In genomic region chr20:58472273-58473018, GRCh38 we compare ENCODE assay signal across 20 cellular contexts. TPM values are rescaled to one million over a fixed set of nuclear protein-coding genes. Genes with fewer than 3 reads are reported as not detected.
"Had no signal": no experiment of that assay in that cellular context is flagged by ENCODE, and none has a peak within 500 bp of the region (broad histone marks: within the 10 kb centered on the region; RNA-seq: fewer than 3 reads in every experiment).

No MANE protein-coding gene starts in this region.

- H3K9me3 ChIP-seq: adrenal gland had no signal

- H3K27ac ChIP-seq: VCaP had no signal

- DNase-seq: activated CD4-positive, CD25-positive, alpha-beta regulatory T cell; activated CD8-positive, alpha-beta memory T cell treated with anti-CD3 and anti-CD28 coated beads, Interleukin-2, amount 50 U/mL, for 4 hours; activated CD8-positive, alpha-beta T cell treated with anti-CD3 and anti-CD28 coated beads for 36 hours; activated naive CD4-positive, alpha-beta T cell treated with anti-CD3 and anti-CD28 coated beads, Interleukin-2, amount 50 U/mL, for 16 hours; activated naive CD8-positive, alpha-beta T cell treated with anti-CD3 and anti-CD28 coated beads, Interleukin-2, amount 10 ng/mL, durations not matched to agents 7 days and 5 days; anterior cingulate cortex; Kasumi-1; NCI-H1105 treated with DMSO at 0.1 percent for 48 hours; NCI-H1436 treated with DMSO at 0.1 percent for 48 hours; NCI-H187; NCI-H2081; NCI-H510A treated with DMSO at 0.1 percent for 48 hours; NCI-H69; PC-3; SIG-M5; T-helper 1 cell had no signal

- H3K36me3 ChIP-seq: adrenal gland had no signal

- H3K27me3 ChIP-seq: adrenal gland had no signal

- H3K4me1 ChIP-seq: adrenal gland had no signal

- ATAC-seq: activated CD8-positive, alpha-beta T cell treated with anti-CD3 and anti-CD28 coated beads for 36 hours; PC-3 had no signal

- H3K4me3 ChIP-seq: adrenal gland, K562 had no signal

RNA-seq across cellular contexts. Expression of gene APCDD1L, which starts 42.8 kb away (rescaled TPM):
- total RNA-seq: activated CD8-positive, alpha-beta T cell treated with anti-CD3 and anti-CD28 coated beads for 36 hours; activated naive CD8-positive, alpha-beta T cell treated with anti-CD3 and anti-CD28 coated beads, Interleukin-2, amount 10 ng/mL, durations not matched to agents 7 days and 5 days; K562; T-helper 2 cell treated with Interferon-gamma antibody and Interleukin-4, amounts not matched to agents 100 ng/mL and 5 ng/mL, for 36 hours had no signal
- polyA plus RNA-seq: K562 had no signal
